ENCODE assay signal across 9 cellular contexts in genomic region chr6:149840345-149841075, GRCh38. TPM values are rescaled to one million over a fixed set of nuclear protein-coding genes. Genes with fewer than 3 reads are reported as not detected.
DNase-seq lines count a peak whose midpoint lies in the region; ATAC-seq and TF ChIP-seq lines count a peak whose summit lies in the region.
"Had no signal": no experiment of that assay in that cellular context is flagged by ENCODE, and none has a peak within 500 bp of the region (broad histone marks: within the 10 kb centered on the region; RNA-seq: fewer than 3 reads in every experiment).

No MANE protein-coding gene starts in this region.

- no peak overlapping the region for H3K4me3 ChIP-seq in right atrium auricular region

- TF ChIP-seq CTCF in right atrium auricular region (IDR thresholded peaks at IDR 0.05): peak in 1 of 2 donors; percentile 72

- H3K36me3 ChIP-seq in right atrium auricular region: no peaks in the 10 kb centered on the region

- no peak for ATAC-seq in HG03457 (IDR thresholded peaks at IDR 0.05; ENCODE audit: unreplicated experiment)

- H3K27me3 ChIP-seq in right atrium auricular region: no peaks in the 10 kb centered on the region

- H3K9me3 ChIP-seq in right atrium auricular region: no peaks in the 10 kb centered on the region

- peak; percentile 89 for DNase-seq in GM04503 (ENCODE audit: low read depth)
- DNase-seq in M059J (ENCODE audit: low read depth): peak; percentile 94
- DNase-seq in SK-MEL-5 (ENCODE audit: low read depth, low spot score): peak; percentile 60
- DNase-seq in amygdala (lab: John Stamatoyannopoulos, UW): peak in 30 of 56 donors; percentile 2 to 74 (median 24)
- peak; percentile 93 for DNase-seq in right atrium auricular region (ENCODE audit: low spot score)
- peak; percentile 15 to 42 for DNase-seq in stimulated activated CD4-positive, alpha-beta T cell treated with anti-CD3 and anti-CD28 coated beads, Interleukin-12 subunit alpha, Interleukin-12 subunit beta, amount 100 ng/mL, for 24 hours (ENCODE audit: low read depth in 2 of 2)
- DNase-seq in COLO829 (ENCODE audit: low spot score): no peak

- in situ Hi-C loops in SK-MEL-5 (cut with HindIII; ENCODE audit: low pct_unique_long_range_greater_than_20kb, low sequenced_read_pairs): no loop called here

- peaks cover 0 to 5% of the 10 kb centered on the region in 2 donors for H3K4me1 ChIP-seq in right atrium auricular region

- peak overlapping the region; percentile 33 to 47 for H3K27ac ChIP-seq in right atrium auricular region

RNA-seq across cellular contexts. Expression of gene LRP11, which starts 23.6 kb away (rescaled TPM):
- total RNA-seq in M059J (2014; rRNA removed; shearing (Covaris generic)): 65.9 and 92.0 TPM in 2 replicates
- 25.5 and 27.3 TPM in 2 replicates for total RNA-seq in SK-MEL-5 (2014; rRNA removed; shearing (Covaris generic))
- polyA plus RNA-seq in SK-MEL-5 (2015; cell fraction: cytosol; rRNA removed): 29.9 and 36.8 TPM in 2 replicates
- polyA plus RNA-seq in SK-MEL-5 (2015; cell fraction: nucleus; rRNA removed): 13.4 and 18.6 TPM in 2 replicates
- total RNA-seq in right atrium auricular region: 10 to 100 TPM; 17.0 to 25.7 TPM

RNA-seq across cellular contexts. Expression of gene RAET1E, which starts 57.4 kb away (rescaled TPM):
- 1.5 and 2.7 TPM in 2 replicates for total RNA-seq in M059J (2014; rRNA removed; shearing (Covaris generic))
- total RNA-seq in SK-MEL-5 (2014; rRNA removed; shearing (Covaris generic)): not detected in 2 replicates
- polyA plus RNA-seq in SK-MEL-5 (2015; cell fraction: cytosol; rRNA removed): not detected in 2 replicates
- not detected in 2 replicates for polyA plus RNA-seq in SK-MEL-5 (2015; cell fraction: nucleus; rRNA removed)
- 1 to 10 TPM in 1 of 2 donors, under 1 TPM in 1; 0.52 to 4.3 TPM for total RNA-seq in right atrium auricular region
- total RNA-seq: T-helper 2 cell treated with Interferon-gamma antibody and Interleukin-4, amounts not matched to agents 100 ng/mL and 5 ng/mL, for 36 hours had no signal
